In the genomic region with DNA sequence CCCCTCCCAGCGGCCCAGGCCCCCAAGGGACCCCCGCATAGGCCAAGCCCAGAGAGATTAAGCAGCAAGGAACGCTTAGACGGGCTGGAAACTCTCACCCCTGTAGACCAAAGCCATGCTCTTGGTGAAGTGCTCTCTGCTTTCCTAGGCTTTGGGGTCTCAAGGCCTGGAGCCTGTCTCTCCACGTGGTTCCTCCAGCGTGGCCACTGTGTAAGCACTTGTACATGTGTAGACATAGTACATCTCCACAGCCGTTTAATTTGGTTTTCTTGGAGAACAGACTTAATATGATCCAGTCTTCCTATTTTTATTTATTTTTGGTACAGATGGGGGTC, we compare ENCODE assay signal across 8 cellular contexts. TPM values are rescaled to one million over a fixed set of nuclear protein-coding genes. Genes with fewer than 3 reads are reported as not detected.
DNase-seq lines count a peak whose midpoint lies in the region; ATAC-seq and TF ChIP-seq lines count a peak whose summit lies in the region.

No MANE protein-coding gene starts in this region.

- H3K4me3 Mint-ChIP-seq in T-helper 2 cell treated with Interferon-gamma antibody and Interleukin-4, amounts not matched to agents 5 μg/mL and 100 μg/mL, for 36 hours = peak overlapping the region; percentile 92
- H3K4me3 Mint-ChIP-seq in stimulated activated naive CD8-positive, alpha-beta T cell treated with anti-CD3 and anti-CD28 coated beads, Interleukin-15, amount 100 ng/mL, for 72 hours = peak overlapping the region; percentile 88 to 97

- peaks cover 38% of the 10 kb centered on the region for H3K36me3 Mint-ChIP-seq in T-helper 2 cell treated with Interferon-gamma antibody and Interleukin-4, amounts not matched to agents 5 μg/mL and 100 μg/mL, for 36 hours (ENCODE audit: low read depth)

- DNase-seq in heart right ventricle (no peak), left ventricle myocardium superior (no peak), right atrium auricular region (ENCODE audit: low spot score) (no peak), sciatic nerve (ENCODE audit: low spot score) (no peak), GM03348 (ENCODE audit: low spot score) (no peak)
- no peak for DNase-seq in T-helper 2 cell treated with Interferon-gamma antibody and Interleukin-4, amounts not matched to agents 5 μg/mL and 100 μg/mL, for 36 hours (ENCODE audit: low spot score)
- DNase-seq in stimulated activated naive CD8-positive, alpha-beta T cell treated with anti-CD3 and anti-CD28 coated beads, Interleukin-15, amount 100 ng/mL, for 72 hours = no peak

- H3K4me1 Mint-ChIP-seq in T-helper 2 cell treated with Interferon-gamma antibody and Interleukin-4, amounts not matched to agents 5 μg/mL and 100 μg/mL, for 36 hours (ENCODE audit: low read depth) = peaks cover 38% of the 10 kb centered on the region
- H3K4me1 Mint-ChIP-seq in stimulated activated naive CD8-positive, alpha-beta T cell treated with anti-CD3 and anti-CD28 coated beads, Interleukin-15, amount 100 ng/mL, for 72 hours = peaks cover 68% of the 10 kb centered on the region

- H3K27me3 Mint-ChIP-seq in T-helper 2 cell treated with Interferon-gamma antibody and Interleukin-4, amounts not matched to agents 5 μg/mL and 100 μg/mL, for 36 hours (ENCODE audit: low read depth) = no peaks in the 10 kb centered on the region
- no peaks in the 10 kb centered on the region for H3K27me3 Mint-ChIP-seq in stimulated activated naive CD8-positive, alpha-beta T cell treated with anti-CD3 and anti-CD28 coated beads, Interleukin-15, amount 100 ng/mL, for 72 hours

- peaks cover 0 to 4% (median 0%) of the 10 kb centered on the region in 11 donors for H3K9me3 ChIP-seq in heart right ventricle
- no peaks in the 10 kb centered on the region for H3K9me3 ChIP-seq in right atrium auricular region

- no peaks in the 10 kb centered on the region for H3K27me3 ChIP-seq in heart right ventricle
- H3K27me3 ChIP-seq in right atrium auricular region = no peaks in the 10 kb centered on the region

- H3K4me3 ChIP-seq in heart right ventricle (peak overlapping the region; percentile 60 to 84 (median 77)), right atrium auricular region (peak overlapping the region; percentile 74 to 77)

- H3K27ac Mint-ChIP-seq in T-helper 2 cell treated with Interferon-gamma antibody and Interleukin-4, amounts not matched to agents 5 μg/mL and 100 μg/mL, for 36 hours = peak overlapping the region; percentile 94
- H3K27ac Mint-ChIP-seq in stimulated activated naive CD8-positive, alpha-beta T cell treated with anti-CD3 and anti-CD28 coated beads, Interleukin-15, amount 100 ng/mL, for 72 hours = peak overlapping the region; percentile 98 to 99

- intact Hi-C loops in heart right ventricle (cut with DNase I) = loop anchor here in 2 of 10 donors (5.0 to 10.0 kb wide), 2 partner anchors 108 to 110 kb away; a partner anchor contains a TSS
- intact Hi-C loops in left ventricle myocardium superior (cut with micrococcal nuclease) = no loop called here
- intact Hi-C loops in sciatic nerve (cut with DNase I) = no loop called here

- peaks cover 0 to 6% (median 0%) of the 10 kb centered on the region in 9 donors for H3K36me3 ChIP-seq in heart right ventricle
- no peaks in the 10 kb centered on the region for H3K36me3 ChIP-seq in right atrium auricular region

- TF ChIP-seq CTCF in heart right ventricle (IDR thresholded peaks at IDR 0.05) = no peak
- no peak for TF ChIP-seq CTCF in right atrium auricular region (IDR thresholded peaks at IDR 0.05)

- ATAC-seq in heart right ventricle (peak in 1 of 8 donors; percentile 5), left ventricle myocardium superior (no peak), sciatic nerve (no peak), GM18519 (IDR thresholded peaks at IDR 0.05; ENCODE audit: low FRiP score, unreplicated experiment) (no peak)
- peak; percentile 22 for ATAC-seq in stimulated activated naive CD8-positive, alpha-beta T cell treated with anti-CD3 and anti-CD28 coated beads, Interleukin-15, amount 100 ng/mL, for 72 hours

- H3K9me3 Mint-ChIP-seq in T-helper 2 cell treated with Interferon-gamma antibody and Interleukin-4, amounts not matched to agents 5 μg/mL and 100 μg/mL, for 36 hours = peaks cover 4% of the 10 kb centered on the region
- H3K9me3 Mint-ChIP-seq in stimulated activated naive CD8-positive, alpha-beta T cell treated with anti-CD3 and anti-CD28 coated beads, Interleukin-15, amount 100 ng/mL, for 72 hours = no peaks in the 10 kb centered on the region

- WGBS in heart right ventricle, 2 donors = 27 to 31% methylated on average over 7 of the region's 7 CpGs

- H3K27ac ChIP-seq in heart right ventricle (peak overlapping the region in 9 of 10 donors; percentile 80 to 96 (median 92)), right atrium auricular region (peak overlapping the region; percentile 79 to 90)

- H3K4me1 ChIP-seq in heart right ventricle (peaks cover 6 to 79% (median 58%) of the 10 kb centered on the region in 9 donors), right atrium auricular region (peaks cover 0 to 61% of the 10 kb centered on the region in 2 donors)

RNA-seq across cellular contexts. Expression of a gene that starts 1.1 kb away (rescaled TPM):
- total RNA-seq in heart right ventricle = 10 to 100 TPM; 16.1 to 27.7 (median 20.5) TPM
- 10 to 100 TPM in 1 of 2 donors, 1 to 10 TPM in 1; 9.1 to 10.0 TPM for polyA plus RNA-seq in heart right ventricle
- 24.8 TPM for total RNA-seq in left ventricle myocardium superior
- total RNA-seq in right atrium auricular region = 10 to 100 TPM in 1 of 2 donors, 1 to 10 TPM in 1; 9.1 to 18.0 TPM
- total RNA-seq in sciatic nerve = 5.1 TPM

RNA-seq across cellular contexts. Expression of a gene that starts 17.0 kb away (rescaled TPM):
- 10 to 100 TPM in 1 of 10 donors, 1 to 10 TPM in 9; 1.7 to 13.5 (median 4.8) TPM for total RNA-seq in heart right ventricle
- 1 to 10 TPM in 1 of 2 donors, under 1 TPM in 1; 0.43 to 2.6 TPM for polyA plus RNA-seq in heart right ventricle
- 15.3 TPM for total RNA-seq in left ventricle myocardium superior
- 10 to 100 TPM in 1 of 2 donors, 1 to 10 TPM in 1; 2.5 to 15.3 TPM for total RNA-seq in right atrium auricular region
- total RNA-seq in sciatic nerve = 0.13 TPM

RNA-seq across cellular contexts. Expression of a gene that starts 17.7 kb away (rescaled TPM):
- total RNA-seq in heart right ventricle (10 to 100 TPM; 16.6 to 24.5 (median 20.0) TPM), left ventricle myocardium superior (23.4 TPM), right atrium auricular region (10 to 100 TPM; 18.8 to 22.4 TPM), sciatic nerve (37.9 TPM)
- 10 to 100 TPM in 1 of 2 donors, 1 to 10 TPM in 1; 7.6 to 10.1 TPM for polyA plus RNA-seq in heart right ventricle

RNA-seq across cellular contexts. Expression of a gene that starts 26.9 kb away (rescaled TPM):
- total RNA-seq in heart right ventricle (under 1 TPM in 5 of 10 donors, not detected in 5; 0.07 to 0.47 (median 0.13) TPM), left ventricle myocardium superior (not detected), right atrium auricular region (under 1 TPM; 0.28 to 0.96 TPM), sciatic nerve (0.40 TPM)
- polyA plus RNA-seq in heart right ventricle = under 1 TPM in 1 of 2 donors, not detected in 1; 0.06 TPM
